Comparison of ENCODE assay signal across 8 cellular contexts in genomic region chr1:11735854-11736745, GRCh38. TPM values are rescaled to one million over a fixed set of nuclear protein-coding genes. Genes with fewer than 3 reads are reported as not detected.
DNase-seq lines count a peak whose midpoint lies in the region; ATAC-seq and TF ChIP-seq lines count a peak whose summit lies in the region.

Gene AGTRAP, plus strand, starts transcription at chr1:11736136. Its CDS starts 73 bp downstream, at chr1:11736209.

- peaks cover 50% of the 10 kb centered on the region for H3K4me1 Mint-ChIP-seq in activated CD8-positive, alpha-beta T cell treated with anti-CD3 and anti-CD28 coated beads for 36 hours (ENCODE audit: low read depth)

- H3K4me1 ChIP-seq in A673 (ENCODE audit: insufficient read depth, low read length, poor library complexity, severe bottlenecking) (peaks cover 16% of the 10 kb centered on the region), ectodermal cell (ENCODE audit: control insufficient read depth, insufficient read depth, low read length) (peaks cover 20% of the 10 kb centered on the region), lower lobe of right lung (peaks cover 70% of the 10 kb centered on the region)

- H3K9me3 Mint-ChIP-seq in activated CD8-positive, alpha-beta T cell treated with anti-CD3 and anti-CD28 coated beads for 36 hours, result no peaks in the 10 kb centered on the region

- H3K9me3 ChIP-seq in A673 (ENCODE audit: low read depth, low read length, poor library complexity, severe bottlenecking) (no peaks in the 10 kb centered on the region), ectodermal cell (ENCODE audit: control insufficient read depth, low read length) (no peaks in the 10 kb centered on the region), lower lobe of right lung (no peaks in the 10 kb centered on the region)

- H3K27me3 Mint-ChIP-seq in activated CD8-positive, alpha-beta T cell treated with anti-CD3 and anti-CD28 coated beads for 36 hours, result no peaks in the 10 kb centered on the region

- peak within 1 kb of the TSS; percentile 68 for H3K4me3 ChIP-seq in A673 (ENCODE audit: low read depth, low read length, poor library complexity, severe bottlenecking)
- peak within 1 kb of the TSS; percentile 69 for H3K4me3 ChIP-seq in ectodermal cell (ENCODE audit: insufficient read depth, low read depth, low read length)
- peak within 1 kb of the TSS; percentile 90 for H3K4me3 ChIP-seq in lower lobe of right lung

- 1% methylated on average over 59 of the region's 59 CpGs for WGBS in ectodermal cell, 2 experiments

- DNase-seq in A673 (ENCODE audit: low spot score) (peak; percentile 93), NCI-H82 treated with DMSO at 0.1 percent for 48 hours (lab: John Stamatoyannopoulos, UW; ENCODE audit: unreplicated experiment) (peak; percentile 79), lower lobe of right lung (peak; percentile 99)
- peak; percentile 94 for DNase-seq in activated CD8-positive, alpha-beta T cell treated with anti-CD3 and anti-CD28 coated beads for 36 hours
- DNase-seq in stimulated activated CD4-positive, alpha-beta T cell treated with anti-CD3 and anti-CD28 coated beads, TNF-alpha, amount 100 ng/mL, for 1 hour (ENCODE audit: low read depth in 3 of 3, low spot score in 1 of 3), result peak; percentile 60 to 74 (median 71)

- H3K4me3 Mint-ChIP-seq in activated CD8-positive, alpha-beta T cell treated with anti-CD3 and anti-CD28 coated beads for 36 hours, result peak within 1 kb of the TSS; percentile 95

- POLR2A ChIA-PET in A673 (lab: Charles Lee; ENCODE audit: low non-redundant PET), result interaction anchor here (0.5 to 0.6 kb wide), 2 partner anchors 10 to 211 kb away, joined by 3 to 8 read pairs; no protein-coding TSS in a partner anchor
- POLR2A ChIA-PET in activated CD8-positive, alpha-beta T cell treated with anti-CD3 and anti-CD28 coated beads for 36 hours (lab: Charles Lee), result interaction anchor here (0.8 to 5.6 kb wide), 9 partner anchors 11 to 173 kb away, joined by 3 to 57 read pairs (median 4); partner anchors contain the start of genes CLCN6 and FBXO6

- no peak for TF ChIP-seq CTCF in A673 (conservative IDR thresholded peaks at IDR 0.05; ENCODE audit: low read depth, low read length)
- TF ChIP-seq CTCF in activated CD8-positive, alpha-beta T cell treated with anti-CD3 and anti-CD28 coated beads for 36 hours (IDR thresholded peaks at IDR 0.05), result peak; percentile 25
- peak; percentile 7 for TF ChIP-seq CTCF in lower lobe of right lung (IDR thresholded peaks at IDR 0.05)

- H3K27ac Mint-ChIP-seq in activated CD8-positive, alpha-beta T cell treated with anti-CD3 and anti-CD28 coated beads for 36 hours, result peak within 1 kb of the TSS; percentile 91

- BruUV-seq in A673 (replicated peaks; lab: Mats Ljungman, UMichigan), result no TSS peak

- peak; percentile 54 for ATAC-seq in GM18909 (IDR thresholded peaks at IDR 0.05; ENCODE audit: poor library complexity, unreplicated experiment)
- ATAC-seq in HG03460 (IDR thresholded peaks at IDR 0.05; ENCODE audit: unreplicated experiment), result peak; percentile 52
- peak; percentile 79 for ATAC-seq in activated CD8-positive, alpha-beta T cell treated with anti-CD3 and anti-CD28 coated beads for 36 hours
- peak; percentile 92 to 94 for ATAC-seq in lower lobe of right lung

- H3K36me3 Mint-ChIP-seq in activated CD8-positive, alpha-beta T cell treated with anti-CD3 and anti-CD28 coated beads for 36 hours (ENCODE audit: low read depth), result no peaks in the 10 kb centered on the region

- no peaks in the 10 kb centered on the region for H3K36me3 ChIP-seq in A673 (ENCODE audit: insufficient read depth, low read length, poor library complexity, severe bottlenecking)
- no peaks in the 10 kb centered on the region for H3K36me3 ChIP-seq in ectodermal cell (ENCODE audit: control insufficient read depth, insufficient read depth, low read length)
- no peaks in the 10 kb centered on the region for H3K36me3 ChIP-seq in lower lobe of right lung

- H3K27ac ChIP-seq in A673 (ENCODE audit: low read depth, low read length, poor library complexity, severe bottlenecking) (peak within 1 kb of the TSS; percentile 39), ectodermal cell (ENCODE audit: insufficient read depth, low read depth, low read length, poor library complexity, severe bottlenecking) (peak within 1 kb of the TSS; percentile 38), lower lobe of right lung (peak within 1 kb of the TSS; percentile 91)

- CTCF ChIA-PET in A673 (lab: Charles Lee), result interaction anchor here (1.0 kb wide), 1 partner anchor 15 kb away, joined by 4 read pairs; no protein-coding TSS in a partner anchor
- CTCF ChIA-PET in activated CD8-positive, alpha-beta T cell treated with anti-CD3 and anti-CD28 coated beads for 36 hours (lab: Charles Lee), result interaction anchor here (1.3 to 5.3 kb wide), 9 partner anchors 14 to 90 kb away, joined by 3 to 23 read pairs (median 5); no protein-coding TSS in a partner anchor

- intact Hi-C loops in A673 (cut with micrococcal nuclease; ENCODE audit: unreplicated experiment), result no loop called here
- intact Hi-C loops in activated CD8-positive, alpha-beta T cell treated with anti-CD3 and anti-CD28 coated beads for 36 hours (cut with micrococcal nuclease), result no loop called here
- intact Hi-C loops in lower lobe of right lung (cut with DNase I), result no loop called here

- H3K27me3 ChIP-seq in A673 (replicated peaks; ENCODE audit: insufficient read depth, low read depth, low read length, poor library complexity) (no peaks in the 10 kb centered on the region), ectodermal cell (ENCODE audit: control insufficient read depth, insufficient read depth, low read length, poor library complexity, severe bottlenecking) (no peaks in the 10 kb centered on the region), lower lobe of right lung (ENCODE audit: low read depth) (no peaks in the 10 kb centered on the region)

RNA-seq across cellular contexts. Expression of gene AGTRAP, which starts in this region (rescaled TPM):
- 23.6 and 33.5 TPM in 2 replicates for total RNA-seq in A673 (2021)
- total RNA-seq in activated CD8-positive, alpha-beta T cell treated with anti-CD3 and anti-CD28 coated beads for 36 hours, result 1 to 10 TPM; 8.9 to 9.4 TPM
- polyA plus RNA-seq in ectodermal cell (2013, experiment 1 of 4), result 56.7 TPM
- 62.6 TPM for polyA plus RNA-seq in ectodermal cell (2013, experiment 2 of 4)
- polyA plus RNA-seq in ectodermal cell (2013, experiment 3 of 4), result 59.0 TPM
- 54.1 TPM for polyA plus RNA-seq in ectodermal cell (2013, experiment 4 of 4)
- total RNA-seq in lower lobe of right lung, result 64.5 TPM

Comparison
In these comparisons a context has a peak if more than half of its experiments do, and no peak if none do; other contexts are left out.
1. Peak in every context shown above with its lines: DNase-seq, ATAC-seq, H3K4me3 ChIP-seq and H3K27ac ChIP-seq.
2. H3K27ac ChIP-seq: peak in every context shown above with its lines; median percentile 91 in lower lobe of right lung; 39 in A673; 38 in ectodermal cell.